8 cellular contexts compared by ENCODE assay signal in the genomic region with DNA sequence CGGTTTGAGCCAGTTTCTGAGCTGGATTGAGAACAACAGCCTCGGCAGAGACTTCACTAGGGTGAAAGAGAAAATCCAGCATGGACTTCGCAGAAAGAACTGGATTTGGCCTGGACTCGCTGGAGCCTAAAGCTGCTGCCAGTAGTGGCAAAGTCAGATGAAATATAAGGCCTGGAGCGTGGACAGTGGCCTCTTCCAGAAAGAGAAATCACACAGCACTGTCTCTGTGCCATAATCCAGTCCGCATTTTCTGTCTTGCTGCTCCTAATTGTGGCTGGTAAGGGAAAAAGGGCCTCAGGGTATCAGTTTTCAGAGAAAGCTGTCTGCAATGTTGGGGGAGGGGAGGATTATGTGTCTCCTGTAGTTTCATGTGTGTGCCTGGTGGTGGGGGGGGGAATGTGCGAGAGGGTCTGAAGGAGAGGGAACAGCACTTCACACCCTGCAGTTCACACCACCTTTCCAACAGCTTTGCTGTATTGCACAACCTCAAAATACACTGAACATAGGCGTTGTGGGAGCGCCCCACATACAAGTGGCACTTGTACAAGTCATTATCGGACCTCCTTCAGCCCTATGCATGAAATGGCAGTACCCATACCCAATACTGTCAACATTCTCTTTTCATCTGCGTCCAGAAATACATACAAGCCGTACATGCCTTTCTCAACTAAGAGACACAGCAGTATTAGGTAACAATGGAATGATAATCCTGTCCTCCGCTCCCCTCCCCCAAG.
A peak's percentile ranks its signal among the peaks of the same experiment; 100 is the strongest.
DNase-seq lines count a peak whose midpoint lies in the region; ATAC-seq and TF ChIP-seq lines count a peak whose summit lies in the region.

No MANE protein-coding gene starts in this region.

- BruUV-seq in HCT116 (replicated peaks; lab: Mats Ljungman, UMichigan) = no TSS peak

- H3K27me3 ChIP-seq in DOHH2 (ENCODE audit: control insufficient read depth, low read length) (no peaks in the 10 kb centered on the region), HCT116 (ENCODE audit: insufficient read depth, low read length) (no peaks in the 10 kb centered on the region), prostate gland (replicated peaks; ENCODE audit: insufficient read depth) (no peaks in the 10 kb centered on the region), upper lobe of right lung (no peaks in the 10 kb centered on the region)

- POLR2A ChIA-PET in HCT116 (lab: Charles Lee) = interaction anchor here (1.0 to 1.3 kb wide), 4 partner anchors 108 to 144 kb away, joined by 3 to 17 read pairs (median 8); partner anchors contain the start of gene ATF7IP

- H3F3A ChIP-seq in DOHH2 (ENCODE audit: control insufficient read depth, insufficient read depth) = peaks cover 10% of the 10 kb centered on the region

- no peak for TF ChIP-seq CTCF in DOHH2 (IDR thresholded peaks at IDR 0.05; ENCODE audit: low read depth, low read length, poor library complexity, severe bottlenecking)
- no peak for TF ChIP-seq CTCF in HCT116 (IDR thresholded peaks at IDR 0.05 in 2 of 3, conservative IDR thresholded peaks at IDR 0.05 in 1 of 3; ENCODE audit: borderline replicate concordance in 1 of 3, insufficient read depth in 1 of 3, low read depth in 2 of 3, low read length in 2 of 3)
- TF ChIP-seq CTCF in prostate gland (IDR thresholded peaks at IDR 0.05) = no peak
- TF ChIP-seq CTCF in upper lobe of right lung (IDR thresholded peaks at IDR 0.05) = peak; percentile 6

- H3K9ac ChIP-seq in HCT116 (ENCODE audit: low read length) = peak overlapping the region; percentile 50

- ATAC-seq in HCT116 (peak; percentile 78), left ventricle myocardium superior (peak; percentile 83), upper lobe of right lung (peak; percentile 78)

- WGBS in prostate gland = 16% methylated on average over 13 of the region's 13 CpGs

- H2AFZ ChIP-seq in HCT116 (ENCODE audit: low read depth, low read length, poor library complexity, severe bottlenecking) = peak overlapping the region; percentile 79

- peak overlapping the region; percentile 60 for H3K4me2 ChIP-seq in DOHH2 (ENCODE audit: low read length)
- peak overlapping the region; percentile 66 for H3K4me2 ChIP-seq in HCT116 (ENCODE audit: low read length)

- TF ChIP-seq RAD21 in HCT116 (IDR thresholded peaks at IDR 0.05; ENCODE audit: low read depth) = peak; percentile 44

- H3K79me2 ChIP-seq in DOHH2 (ENCODE audit: control insufficient read depth, low read length) (no peaks in the 10 kb centered on the region), HCT116 (ENCODE audit: insufficient read depth, low read length) (no peaks in the 10 kb centered on the region)

- RAD21 ChIA-PET in HCT116 (lab: Charles Lee; ENCODE audit: low non-redundant PET in 1 of 2, low total read pairs in 2 of 2, uncharacterized antibody in 2 of 2, unreplicated experiment in 2 of 2) = no interaction called here

- H3K36me3 ChIP-seq in DOHH2 (ENCODE audit: control insufficient read depth, low read length) (peaks cover 26% of the 10 kb centered on the region), HCT116 (ENCODE audit: control insufficient read depth in 1 of 2, insufficient read depth in 2 of 2, low read length in 2 of 2) (no peaks in the 10 kb centered on the region; a peak in 1 of 4 replicates), prostate gland (no peaks in the 10 kb centered on the region), upper lobe of right lung (no peaks in the 10 kb centered on the region)

- H4K20me1 ChIP-seq in DOHH2 (ENCODE audit: control insufficient read depth, insufficient read depth, low read depth, low read length) (no peaks in the 10 kb centered on the region), HCT116 (ENCODE audit: insufficient read depth) (no peaks in the 10 kb centered on the region)

- DNase-seq in HCT116 (ENCODE audit: low read depth, low spot score) (peak; percentile 97), NCI-H1092 (lab: John Stamatoyannopoulos, UW) (peak; percentile 100), T follicular helper cell (ENCODE audit: low read depth) (peak; percentile 80), amniotic stem cell (lab: John Stamatoyannopoulos, UW) (peak; percentile 100), left ventricle myocardium superior (no peak), prostate gland (ENCODE audit: low spot score) (peak; percentile 93), upper lobe of right lung (peak; percentile 86)

- CTCF ChIA-PET in HCT116 (lab: Charles Lee) = interaction anchor here (0.6 to 1.3 kb wide), 3 partner anchors 108 to 1002 kb away, joined by 3 to 6 read pairs (median 3); partner anchors contain the start of gene ATF7IP

- H3K9me3 ChIP-seq in DOHH2 (ENCODE audit: control insufficient read depth, insufficient read depth, low read length) (peaks cover 51% of the 10 kb centered on the region), HCT116 (ENCODE audit: control insufficient read depth in 1 of 2, insufficient read depth in 1 of 2, low read depth in 1 of 2, low read length in 2 of 2) (peaks cover 0 to 6% of the 10 kb centered on the region in 2 experiments; a peak in 1 of 4 replicates), prostate gland (no peaks in the 10 kb centered on the region), upper lobe of right lung (no peaks in the 10 kb centered on the region)

- H3K27ac ChIP-seq in DOHH2 (ENCODE audit: low read depth, low read length) (peak overlapping the region; percentile 90), HCT116 (ENCODE audit: low read depth, low read length) (peak overlapping the region; percentile 82), prostate gland (peak overlapping the region; percentile 82 to 83), upper lobe of right lung (peak overlapping the region; percentile 86)

- H3K9me2 ChIP-seq in DOHH2 (replicated peaks; ENCODE audit: control insufficient read depth, low read length) = no peaks in the 10 kb centered on the region
- H3K9me2 ChIP-seq in HCT116 (ENCODE audit: insufficient read depth) = no peaks in the 10 kb centered on the region

- peaks cover 49% of the 10 kb centered on the region for H3K4me1 ChIP-seq in DOHH2 (ENCODE audit: control insufficient read depth, low read length)
- H3K4me1 ChIP-seq in HCT116 (ENCODE audit: control insufficient read depth in 1 of 2, insufficient read depth in 2 of 2, low read length in 2 of 2) = peaks cover 44 to 58% of the 10 kb centered on the region in 2 experiments
- H3K4me1 ChIP-seq in prostate gland (replicated peaks) = peaks cover 16% of the 10 kb centered on the region
- H3K4me1 ChIP-seq in upper lobe of right lung = peaks cover 37% of the 10 kb centered on the region

- TF ChIP-seq POLR2A in HCT116 (IDR thresholded peaks at IDR 0.05; ENCODE audit: borderline replicate concordance, extremely low read depth, insufficient read depth, insufficient read length) (peak; percentile 33), prostate gland (IDR thresholded peaks at IDR 0.05) (no peak)

- intact Hi-C loops in HCT116 (cut with micrococcal nuclease) (loop anchor here (1.0 kb wide), 2 partner anchors 107 to 136 kb away; partner anchors contain the start of gene ATF7IP), left ventricle myocardium superior (cut with micrococcal nuclease) (loop anchor here (5.0 kb wide), 1 partner anchor 109 kb away; the partner anchor contains the start of gene ATF7IP), prostate gland (cut with DNase I) (loop anchor here (2.0 kb wide), 2 partner anchors 107 to 513 kb away; partner anchors contain the start of gene ATF7IP), upper lobe of right lung (cut with DNase I) (no loop called here)

- H3K4me3 ChIP-seq in DOHH2 (ENCODE audit: low read length) = peak overlapping the region; percentile 60
- H3K4me3 ChIP-seq in HCT116 (replicated peaks in 1 of 2; ENCODE audit: low read depth in 1 of 2, low read length in 2 of 2) = peak overlapping the region in 1 of 2 experiments; percentile 37; a peak in 2 of 4 replicates
- no peak overlapping the region for H3K4me3 ChIP-seq in prostate gland
- H3K4me3 ChIP-seq in upper lobe of right lung = no peak overlapping the region

TF ChIP-seq in HCT116, 20 proteins besides CTCF, POLR2A, EP300 and RAD21 (continues in another document):
- peak; percentile 72 for TF ChIP-seq YY1 (IDR thresholded peaks at IDR 0.05; ENCODE audit: extremely low read depth, insufficient replicate concordance, low read depth, low read length)
- no peak; the same call in 1 of the 2 replicates for TF ChIP-seq ATF3 (IDR thresholded peaks at IDR 0.05)
- peak; percentile 68 for TF ChIP-seq CEBPB (IDR thresholded peaks at IDR 0.05; ENCODE audit: low read depth)
- TF ChIP-seq SRF (IDR thresholded peaks at IDR 0.05; ENCODE audit: low read depth) = peak; percentile 39; the same call in 1 of the 2 replicates
- TF ChIP-seq SIN3A (IDR thresholded peaks at IDR 0.05; ENCODE audit: low read depth) = 0 out of 2 replicates have a peak, but pooled peaks have one; percentile 56
- TF ChIP-seq EGR1 (IDR thresholded peaks at IDR 0.05; ENCODE audit: low read depth) = 0 out of 2 replicates have a peak, but pooled peaks have one; percentile 29
- no peak for TF ChIP-seq REST (IDR thresholded peaks at IDR 0.05; ENCODE audit: low read depth)
- TF ChIP-seq ZFX (IDR thresholded peaks at IDR 0.05) = no peak
- TF ChIP-seq FOSL1 (IDR thresholded peaks at IDR 0.05; ENCODE audit: low read depth) = no peak
